11 cellular contexts compared by ENCODE assay signal in the genomic region with DNA sequence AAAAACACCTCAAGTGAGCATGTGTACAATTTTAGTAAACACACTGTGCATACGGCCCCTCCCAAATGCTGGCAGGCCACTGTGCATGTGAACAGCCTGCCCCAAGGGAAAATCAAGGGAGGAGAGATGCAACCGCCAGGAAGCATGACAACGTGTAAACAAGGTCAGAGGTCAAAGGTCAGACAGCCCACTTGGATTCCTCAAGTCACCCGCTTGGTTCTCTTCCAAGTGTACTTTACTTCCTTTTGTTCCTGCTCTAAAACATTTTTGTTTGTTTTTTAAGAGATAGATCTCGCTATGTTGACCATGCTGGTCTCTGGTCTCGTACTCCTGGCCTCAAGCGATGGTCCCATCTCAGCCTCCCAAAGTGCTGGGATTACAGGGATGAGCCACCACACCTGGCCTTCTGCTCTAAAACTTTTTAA.
"Had no signal": no experiment of that assay in that cellular context is flagged by ENCODE, and none has a peak within 500 bp of the region (broad histone marks: within the 10 kb centered on the region; RNA-seq: fewer than 3 reads in every experiment).

No MANE protein-coding gene starts in this region.

- H3K4me1 Mint-ChIP-seq: activated naive CD4-positive, alpha-beta T cell treated with anti-CD3 and anti-CD28 coated beads, Interleukin-2, amount 50 U/mL, for 24 hours; stimulated activated naive B cell treated with anti-CD40 and anti-IgM and Interleukin-4, amounts not matched to agents 10 μg/mL and 1 μg/mL and 100 μg/mL, for 72 hours had no signal

- H3K27ac Mint-ChIP-seq: activated naive CD4-positive, alpha-beta T cell treated with anti-CD3 and anti-CD28 coated beads, Interleukin-2, amount 50 U/mL, for 24 hours; nephron had no signal

- DNase-seq: activated CD4-positive, alpha-beta T cell treated with anti-CD3 and anti-CD28 coated beads, Interleukin-2, amount 50 U/mL, for 1 hour; activated effector memory CD4-positive, alpha-beta T cell treated with Interleukin-2 at 50 U/mL for 16 hours; mammary epithelial cell; psoas muscle; stimulated activated CD4-positive, alpha-beta T cell treated with anti-CD3 and anti-CD28 coated beads, Interleukin-2, amount 100 ng/mL, for 24 hours; stimulated activated naive B cell treated with anti-CD40 and anti-IgM and Interleukin-4, amounts not matched to agents 10 μg/mL and 1 μg/mL and 100 μg/mL, for 72 hours; substantia nigra; transverse colon had no signal

- H3K4me3 Mint-ChIP-seq: activated naive CD4-positive, alpha-beta T cell treated with anti-CD3 and anti-CD28 coated beads, Interleukin-2, amount 50 U/mL, for 24 hours; nephron; stimulated activated naive B cell treated with anti-CD40 and anti-IgM and Interleukin-4, amounts not matched to agents 10 μg/mL and 1 μg/mL and 100 μg/mL, for 72 hours had no signal

- H3K27ac ChIP-seq: psoas muscle, transverse colon had no signal

- ATAC-seq: psoas muscle; sciatic nerve; stimulated activated naive B cell treated with anti-CD40 and anti-IgM and Interleukin-4, amounts not matched to agents 10 μg/mL and 1 μg/mL and 100 μg/mL, for 72 hours had no signal

- H3K9me3 Mint-ChIP-seq: activated naive CD4-positive, alpha-beta T cell treated with anti-CD3 and anti-CD28 coated beads, Interleukin-2, amount 50 U/mL, for 24 hours; nephron; stimulated activated naive B cell treated with anti-CD40 and anti-IgM and Interleukin-4, amounts not matched to agents 10 μg/mL and 1 μg/mL and 100 μg/mL, for 72 hours had no signal

- H3K4me3 ChIP-seq: psoas muscle, transverse colon had no signal

- H3K36me3 Mint-ChIP-seq: activated naive CD4-positive, alpha-beta T cell treated with anti-CD3 and anti-CD28 coated beads, Interleukin-2, amount 50 U/mL, for 24 hours; stimulated activated naive B cell treated with anti-CD40 and anti-IgM and Interleukin-4, amounts not matched to agents 10 μg/mL and 1 μg/mL and 100 μg/mL, for 72 hours had no signal
